13 cellular contexts compared by ENCODE assay signal in the genomic region with DNA sequence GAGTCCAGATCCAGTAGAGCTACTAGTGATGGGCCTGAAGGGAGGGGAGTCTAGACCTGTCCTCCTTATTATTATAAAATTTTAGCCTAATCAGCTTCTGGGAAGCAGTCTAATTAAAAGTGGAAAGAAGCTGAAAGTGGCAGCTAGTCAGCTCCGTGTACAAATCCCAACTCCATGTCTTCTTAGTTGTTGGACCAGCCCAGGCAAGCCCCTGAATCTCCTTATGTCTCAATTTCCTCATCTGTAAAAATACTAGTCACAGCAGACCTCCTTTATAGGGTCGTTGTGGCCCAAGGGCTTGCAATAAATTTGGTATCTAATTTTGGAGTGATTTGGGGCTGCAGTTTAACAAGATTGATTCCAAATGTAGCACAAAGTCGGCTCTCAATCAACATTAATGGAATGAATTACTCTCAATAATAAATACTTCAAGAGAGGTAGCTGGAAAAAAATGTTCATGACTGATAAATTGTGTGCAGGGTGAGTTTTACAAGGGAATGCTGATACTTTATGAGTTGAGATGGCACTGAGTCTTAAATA.
"Had no signal": no experiment of that assay in that cellular context is flagged by ENCODE, and none has a peak within 500 bp of the region (broad histone marks: within the 10 kb centered on the region; RNA-seq: fewer than 3 reads in every experiment).

No MANE protein-coding gene starts in this region.

- H3K36me3 Mint-ChIP-seq: immature natural killer cell had no signal

- ATAC-seq: activated naive CD8-positive, alpha-beta T cell treated with anti-CD3 and anti-CD28 coated beads, Interleukin-2, amount 50 U/mL, for 24 hours; activated T-helper 17 cell treated with anti-CD3 and anti-CD28 coated beads, Interleukin-2, amount 50 U/mL, for 72 hours; psoas muscle; right lobe of liver; stimulated activated naive CD8-positive, alpha-beta T cell treated with anti-CD3 and anti-CD28 coated beads, Interleukin-15, amount 100 ng/mL, for 72 hours; upper lobe of right lung had no signal

- H3K4me1 ChIP-seq: psoas muscle, upper lobe of right lung had no signal

- DNase-seq: activated CD4-positive, alpha-beta T cell treated with anti-CD3 and anti-CD28 coated beads, Interleukin-2, amount 50 U/mL, for 48 hours; activated naive CD4-positive, alpha-beta T cell treated with Interleukin-2 at 50 U/mL for 16 hours; activated naive CD8-positive, alpha-beta T cell treated with anti-CD3 and anti-CD28 coated beads, Interleukin-2, amount 50 U/mL, for 24 hours; aorta; glutamatergic neuron; immature natural killer cell; psoas muscle; right lobe of liver; spleen; stimulated activated naive CD8-positive, alpha-beta T cell treated with anti-CD3 and anti-CD28 coated beads, Interleukin-15, amount 100 ng/mL, for 72 hours; upper lobe of right lung had no signal

- H3K4me3 ChIP-seq: esophagus muscularis mucosa, psoas muscle, right lobe of liver, spleen, upper lobe of right lung had no signal

- H3K27ac Mint-ChIP-seq: activated naive CD8-positive, alpha-beta T cell treated with anti-CD3 and anti-CD28 coated beads, Interleukin-2, amount 50 U/mL, for 24 hours; immature natural killer cell; stimulated activated naive CD8-positive, alpha-beta T cell treated with anti-CD3 and anti-CD28 coated beads, Interleukin-15, amount 100 ng/mL, for 72 hours had no signal

- H3K36me3 ChIP-seq: esophagus muscularis mucosa, right lobe of liver, spleen, upper lobe of right lung had no signal

- H3K4me3 Mint-ChIP-seq: activated naive CD8-positive, alpha-beta T cell treated with anti-CD3 and anti-CD28 coated beads, Interleukin-2, amount 50 U/mL, for 24 hours; activated T-helper 17 cell treated with anti-CD3 and anti-CD28 coated beads, Interleukin-2, amount 50 U/mL, for 72 hours; immature natural killer cell; stimulated activated naive CD8-positive, alpha-beta T cell treated with anti-CD3 and anti-CD28 coated beads, Interleukin-15, amount 100 ng/mL, for 72 hours had no signal

- H3K4me1 Mint-ChIP-seq: activated naive CD8-positive, alpha-beta T cell treated with anti-CD3 and anti-CD28 coated beads, Interleukin-2, amount 50 U/mL, for 24 hours; activated T-helper 17 cell treated with anti-CD3 and anti-CD28 coated beads, Interleukin-2, amount 50 U/mL, for 72 hours; immature natural killer cell; stimulated activated naive CD8-positive, alpha-beta T cell treated with anti-CD3 and anti-CD28 coated beads, Interleukin-15, amount 100 ng/mL, for 72 hours had no signal

- H3K27ac ChIP-seq: esophagus muscularis mucosa, psoas muscle, right lobe of liver, spleen, upper lobe of right lung had no signal

- H3K9me3 Mint-ChIP-seq: activated naive CD8-positive, alpha-beta T cell treated with anti-CD3 and anti-CD28 coated beads, Interleukin-2, amount 50 U/mL, for 24 hours; activated T-helper 17 cell treated with anti-CD3 and anti-CD28 coated beads, Interleukin-2, amount 50 U/mL, for 72 hours; immature natural killer cell; stimulated activated naive CD8-positive, alpha-beta T cell treated with anti-CD3 and anti-CD28 coated beads, Interleukin-15, amount 100 ng/mL, for 72 hours had no signal

- H3K27me3 ChIP-seq: esophagus muscularis mucosa, right lobe of liver, upper lobe of right lung had no signal
